ENCODE assay signal across 14 cellular contexts in the genomic region with DNA sequence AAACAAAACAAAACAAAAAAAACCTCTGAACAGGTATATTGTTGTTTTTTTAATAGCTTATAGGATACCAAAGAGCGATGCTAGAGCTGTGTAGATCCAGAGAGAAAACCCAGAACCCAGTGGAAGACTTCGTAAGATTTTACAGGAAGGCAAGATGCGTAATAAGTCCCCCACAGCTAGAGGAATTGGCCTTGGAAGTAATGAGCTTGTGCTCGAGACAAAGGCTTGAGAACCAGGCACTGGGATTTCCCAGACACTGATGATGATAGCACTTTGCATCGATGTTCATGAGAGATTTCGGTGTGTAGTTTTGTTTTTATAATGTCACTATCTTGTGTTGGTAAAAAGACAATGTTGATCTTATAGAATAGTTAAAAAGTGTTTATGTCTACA.
DNase-seq lines count a peak whose midpoint lies in the region; ATAC-seq and TF ChIP-seq lines count a peak whose summit lies in the region.
"Had no signal": no experiment of that assay in that cellular context is flagged by ENCODE, and none has a peak within 500 bp of the region (broad histone marks: within the 10 kb centered on the region; RNA-seq: fewer than 3 reads in every experiment).

No MANE protein-coding gene starts in this region.

- peak; percentile 62 for DNase-seq in M059J (ENCODE audit: low read depth)
- peak; percentile 58 for DNase-seq in choroid plexus epithelial cell (ENCODE audit: low read depth)
- no peak for DNase-seq in mesothelial cell of epicardium (ENCODE audit: low spot score in 2 of 2, unreplicated experiment in 2 of 2)
- DNase-seq in sciatic nerve (ENCODE audit: low spot score) = no peak
- no peak for DNase-seq in NCI-H345 treated with DMSO at 0.1 percent for 48 hours (lab: John Stamatoyannopoulos, UW; ENCODE audit: unreplicated experiment)
- DNase-seq in activated CD4-positive, alpha-beta T cell treated with anti-CD3 and anti-CD28 coated beads, Interleukin-2, amount 50 U/mL, for 48 hours = no peak
- DNase-seq in activated effector memory CD4-positive, alpha-beta T cell treated with Interleukin-2 at 50 U/mL for 16 hours = no peak
- DNase-seq: Calu3; CD8-positive, alpha-beta T cell; DMS79 treated with DMSO at 0.1 percent for 48 hours; GF-D8 had no signal

- TF ChIP-seq CTCF in choroid plexus epithelial cell (conservative IDR thresholded peaks at IDR 0.05; ENCODE audit: low read depth, low read length) (no peak), mesothelial cell of epicardium (IDR thresholded peaks at IDR 0.05; ENCODE audit: unreplicated experiment) (no peak)

- peaks cover 7% of the 10 kb centered on the region for H3K9me3 Mint-ChIP-seq in mesothelial cell of epicardium

- no peaks in the 10 kb centered on the region for H3K36me3 Mint-ChIP-seq in mesothelial cell of epicardium
- H3K36me3 Mint-ChIP-seq: CD8-positive, alpha-beta T cell had no signal

- no peaks in the 10 kb centered on the region for H3K27me3 Mint-ChIP-seq in mesothelial cell of epicardium (ENCODE audit: low read depth)
- H3K27me3 Mint-ChIP-seq: B cell had no signal

- H3K4me3 ChIP-seq in choroid plexus epithelial cell (ENCODE audit: low read depth, low read length) = no peak overlapping the region
- H3K4me3 ChIP-seq: BLaER1 treated with 17β-estradiol and CSF1 and Interleukin-3, amounts not matched to agents 10 nM and 100 nM; HAP-1 had no signal

- intact Hi-C loops in sciatic nerve (cut with DNase I) = no loop called here

- peaks cover 43% of the 10 kb centered on the region for H3K4me1 Mint-ChIP-seq in mesothelial cell of epicardium
- H3K4me1 Mint-ChIP-seq: B cell had no signal

- H3K27ac Mint-ChIP-seq in mesothelial cell of epicardium = peak overlapping the region; percentile 87
- H3K27ac Mint-ChIP-seq: B cell; CD8-positive, alpha-beta T cell had no signal

- H3K4me3 Mint-ChIP-seq in mesothelial cell of epicardium = no peak overlapping the region
- H3K4me3 Mint-ChIP-seq: B cell; CD8-positive, alpha-beta T cell had no signal

- peak; percentile 22 for ATAC-seq in sciatic nerve
- ATAC-seq: CD8-positive, alpha-beta T cell had no signal

Comparison
In these comparisons a context has a peak if more than half of its experiments do, and no peak if none do; other contexts are left out.
1. DNase-seq: peak in M059J (single experiment) and choroid plexus epithelial cell (single experiment); none in mesothelial cell of epicardium (0 of 2), sciatic nerve (single experiment), NCI-H345 treated with DMSO at 0.1 percent for 48 hours (single experiment), activated CD4-positive, alpha-beta T cell treated with anti-CD3 and anti-CD28 coated beads, Interleukin-2, amount 50 U/mL, for 48 hours (0 of 2) and activated effector memory CD4-positive, alpha-beta T cell treated with Interleukin-2 at 50 U/mL for 16 hours (single experiment).